8 cellular contexts compared by ENCODE assay signal in genomic region chr11:63749624-63750023, GRCh38.
"Had no signal": no experiment of that assay in that cellular context is flagged by ENCODE, and none has a peak within 500 bp of the region (broad histone marks: within the 10 kb centered on the region; RNA-seq: fewer than 3 reads in every experiment).

No MANE protein-coding gene starts in this region.

- DNase-seq: GM23248, GOT3, H7, IMR-90, KBM-7 had no signal

- H3K27ac ChIP-seq: GM23248, KMS-11 had no signal

- H3K9me3 ChIP-seq: HAP-1 had no signal

- ATAC-seq: HCT116 had no signal

- H3K4me3 ChIP-seq: GM23248, HAP-1 had no signal
